Comparison of ENCODE assay signal across 25 cellular contexts in the genomic region with DNA sequence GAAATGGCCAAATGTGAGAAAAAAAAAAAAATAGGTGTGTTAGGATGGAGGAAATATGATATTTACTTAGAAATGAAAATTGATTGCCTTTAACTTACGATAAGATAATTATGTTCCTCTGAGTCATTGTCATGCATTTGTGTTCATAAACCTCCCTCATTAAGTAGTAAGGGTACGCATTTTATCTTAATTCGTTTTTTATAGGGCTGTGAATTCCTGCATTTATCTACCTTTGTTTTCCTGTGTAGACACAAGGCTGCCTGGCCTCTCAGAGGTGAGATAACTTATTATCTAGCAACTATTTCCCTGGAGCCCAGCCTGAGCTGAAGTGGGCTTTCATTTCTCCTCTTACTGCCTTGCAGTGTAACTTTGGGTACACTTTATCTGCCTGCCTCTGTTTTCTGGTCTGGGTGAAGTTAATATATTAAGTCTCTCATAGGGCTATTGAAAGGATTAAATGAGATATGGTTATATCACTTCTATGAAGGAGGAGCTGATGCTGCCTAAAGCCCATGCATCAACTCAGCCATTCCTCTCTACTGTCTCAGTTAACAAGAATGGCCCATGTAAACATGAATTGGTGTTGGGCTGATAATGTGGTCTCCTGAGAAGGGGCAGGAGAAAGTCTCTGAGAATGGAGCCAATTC.
DNase-seq lines count a peak whose midpoint lies in the region; ATAC-seq and TF ChIP-seq lines count a peak whose summit lies in the region.
"Had no signal": no experiment of that assay in that cellular context is flagged by ENCODE, and none has a peak within 500 bp of the region (broad histone marks: within the 10 kb centered on the region; RNA-seq: fewer than 3 reads in every experiment).

No MANE protein-coding gene starts in this region.

- no peak overlapping the region for H4K5ac ChIP-seq in H9 (ENCODE audit: insufficient read length, low read depth, low read length)

- DNase-seq in H9, result no peak
- peak; percentile 20 to 38 for DNase-seq in HAP-1 (ENCODE audit: low spot score in 2 of 2)
- DNase-seq in NCI-H146 treated with DMSO at 0.1 percent for 48 hours (lab: John Stamatoyannopoulos, UW; ENCODE audit: unreplicated experiment), result peak; percentile 7
- no peak for DNase-seq in left colon
- no peak for DNase-seq in brain microvascular endothelial cell
- DNase-seq in T1000 (lab: John Stamatoyannopoulos, UW), result no peak
- DNase-seq: C1 segment of cervical spinal cord; CD4-positive, alpha-beta memory T cell; COR-L47; DMS53; GF-D8; GOT3; KG1; NCI-H1092 treated with DMSO at 0.1 percent for 48 hours; NCI-H1694; NCI-H2029 treated with DMSO at 0.1 percent for 48 hours; NCI-H2171; NCI-H226; NCI-H524; NCI-H774; PC-9; SJCRH30 had no signal

- no peak overlapping the region for H3K18ac ChIP-seq in H9 (ENCODE audit: insufficient read length, low read depth, low read length)

- H3K27me3 ChIP-seq in H9 (ENCODE audit: insufficient read depth, low read length) (no peaks in the 10 kb centered on the region), HAP-1 (ENCODE audit: low read depth) (no peaks in the 10 kb centered on the region), brain microvascular endothelial cell (replicated peaks) (no peaks in the 10 kb centered on the region)
- H3K27me3 ChIP-seq: SJCRH30 had no signal

- TF ChIP-seq CTCF in H9 (conservative IDR thresholded peaks at IDR 0.05) (no peak), brain microvascular endothelial cell (IDR thresholded peaks at IDR 0.05; ENCODE audit: low read depth, low read length, missing control alignments) (no peak)

- H3K23me2 ChIP-seq in H9 (ENCODE audit: insufficient read length, low read depth, low read length, poor library complexity, severe bottlenecking), result no peaks in the 10 kb centered on the region

- H3K14ac ChIP-seq in H9 (ENCODE audit: insufficient read depth, low read length), result no peak overlapping the region

- H3K27ac Mint-ChIP-seq in H9, result peak overlapping the region in 2 of 3 experiments; percentile 4 to 17; a peak in 1 of 7 replicates
- H3K27ac Mint-ChIP-seq: CD4-positive, alpha-beta memory T cell had no signal

- H2AK5ac ChIP-seq in H9 (ENCODE audit: insufficient read length, low read length), result no peak overlapping the region

- H3K4me1 Mint-ChIP-seq in H9, result peaks cover 9 to 18% of the 10 kb centered on the region in 2 experiments
- H3K4me1 Mint-ChIP-seq: CD4-positive, alpha-beta memory T cell had no signal

- no peaks in the 10 kb centered on the region for H3K79me2 ChIP-seq in H9 (ENCODE audit: insufficient read depth, low read length)

- H3K27ac ChIP-seq in H9 (ENCODE audit: insufficient read length, low read depth, low read length), result no peak overlapping the region
- H3K27ac ChIP-seq in brain microvascular endothelial cell, result no peak overlapping the region
- H3K27ac ChIP-seq: PC-9, SJCRH30 had no signal

- intact Hi-C loops in left colon (cut with DNase I, micrococcal nuclease), result no loop called here

- no peaks in the 10 kb centered on the region for H3K79me1 ChIP-seq in H9 (ENCODE audit: insufficient read depth, low read depth, low read length, poor library complexity, severe bottlenecking)

- H3K4ac ChIP-seq in H9 (ENCODE audit: low read depth, low read length), result no peak overlapping the region

- H3K23ac ChIP-seq in H9 (ENCODE audit: insufficient read length, low read depth, low read length), result no peak overlapping the region

- no peaks in the 10 kb centered on the region for H3K9me3 ChIP-seq in H9 (ENCODE audit: control insufficient read depth, low read depth, low read length)
- H3K9me3 ChIP-seq in HAP-1, result no peaks in the 10 kb centered on the region
- H3K9me3 ChIP-seq: SJCRH30 had no signal

- ATAC-seq in left colon, result peak; percentile 60
- no peak for ATAC-seq in HG03565 (IDR thresholded peaks at IDR 0.05; ENCODE audit: unreplicated experiment)
- ATAC-seq in GM18861 (IDR thresholded peaks at IDR 0.05; ENCODE audit: unreplicated experiment), result no peak
- ATAC-seq: Right ventricle myocardium inferior had no signal

- no peaks in the 10 kb centered on the region for H3K4me1 ChIP-seq in H9 (ENCODE audit: insufficient read depth, low read length)
- no peaks in the 10 kb centered on the region; the same call in 1 of the 2 replicates for H3K4me1 ChIP-seq in HAP-1
- H3K4me1 ChIP-seq: SJCRH30 had no signal

- H2AFZ ChIP-seq in H9 (ENCODE audit: low read length), result no peak overlapping the region
- H2AFZ ChIP-seq: PC-9 had no signal

- no peak overlapping the region for H3K9ac ChIP-seq in H9 (ENCODE audit: extremely low read depth, insufficient read length, low read length)

- no peak overlapping the region for H2BK120ac ChIP-seq in H9 (ENCODE audit: low read depth, low read length, poor library complexity, severe bottlenecking)

- H4K91ac ChIP-seq in H9 (ENCODE audit: insufficient read length, low read depth, low read length), result no peak overlapping the region

- H3K4me3 Mint-ChIP-seq in H9, result no peak overlapping the region

- no peaks in the 10 kb centered on the region; a peak in 2 of 7 replicates for H3K36me3 Mint-ChIP-seq in H9 (ENCODE audit: insufficient read depth in 1 of 3, low read depth in 3 of 3)
- H3K36me3 Mint-ChIP-seq: CD4-positive, alpha-beta memory T cell had no signal

- no peak overlapping the region for H3T11ph ChIP-seq in H9 (ENCODE audit: low read length)

- no peak overlapping the region for H2BK12ac ChIP-seq in H9 (ENCODE audit: insufficient read length, low read depth, low read length)

- in situ Hi-C loops in HAP-1 (cut with MboI; ENCODE audit: low sequenced_read_pairs), result no loop called here
- in situ Hi-C loops in brain microvascular endothelial cell (cut with HindIII; ENCODE audit: low pct_ligation_motif_present, low sequenced_read_pairs), result no loop called here

- no peak overlapping the region for H3K56ac ChIP-seq in H9 (ENCODE audit: insufficient read length, low read depth, low read length)

- H3K36me3 ChIP-seq in HAP-1 (replicated peaks) (no peaks in the 10 kb centered on the region), brain microvascular endothelial cell (replicated peaks) (no peaks in the 10 kb centered on the region)
- H3K36me3 ChIP-seq: SJCRH30 had no signal

- no peak overlapping the region for H2BK5ac ChIP-seq in H9 (ENCODE audit: insufficient read length, low read length)

- WGBS in H9 (ENCODE audit: extremely low coverage, insufficient read length, low lambda C conversion rate), result no CpG with 5 or more reads among the region's 3 CpGs

- no peak overlapping the region for H3K4me2 ChIP-seq in H9 (ENCODE audit: insufficient read depth, insufficient read length, low read length)
- H3K4me2 ChIP-seq: PC-9 had no signal

- no peak overlapping the region for H2BK15ac ChIP-seq in H9 (ENCODE audit: low read depth, low read length)

- no peaks in the 10 kb centered on the region for H3K9me3 Mint-ChIP-seq in H9
- H3K9me3 Mint-ChIP-seq: CD4-positive, alpha-beta memory T cell had no signal

- H3K4me3 ChIP-seq in HAP-1, result no peak overlapping the region
- H3K4me3 ChIP-seq in brain microvascular endothelial cell (ENCODE audit: low read depth, low read length), result no peak overlapping the region
- H3K4me3 ChIP-seq: PC-9, SJCRH30 had no signal

- H4K20me1 ChIP-seq in H9 (ENCODE audit: control insufficient read depth, insufficient read depth, insufficient read length), result no peaks in the 10 kb centered on the region

- no peak overlapping the region for H2BK20ac ChIP-seq in H9 (ENCODE audit: low read depth, low read length, poor library complexity, severe bottlenecking)

- no peak overlapping the region for H4K8ac ChIP-seq in H9 (replicated peaks; ENCODE audit: insufficient read length, low read depth, low read length)

- no peaks in the 10 kb centered on the region; the same call in 1 of the 2 replicates for H3K27me3 Mint-ChIP-seq in H9 (ENCODE audit: low read depth)

Comparison
In these comparisons a context has a peak if more than half of its experiments do, and no peak if none do; other contexts are left out.
1. DNase-seq: peak in HAP-1 (2 of 2) and NCI-H146 treated with DMSO at 0.1 percent for 48 hours (single experiment); none in H9 (single experiment), left colon (0 of 2), brain microvascular endothelial cell (single experiment) and T1000 (single experiment).